In genomic region chr1:98903261-98903660, GRCh38 we compare ENCODE assay signal across 11 cellular contexts.
A peak's percentile ranks its signal among the peaks of the same experiment; 100 is the strongest.
DNase-seq lines count a peak whose midpoint lies in the region; ATAC-seq and TF ChIP-seq lines count a peak whose summit lies in the region.
"Had no signal": no experiment of that assay in that cellular context is flagged by ENCODE, and none has a peak within 500 bp of the region (broad histone marks: within the 10 kb centered on the region; RNA-seq: fewer than 3 reads in every experiment).

No MANE protein-coding gene starts in this region.

- H3K4me3 ChIP-seq in adipocyte (ENCODE audit: low read length) (no peak overlapping the region), fibroblast of villous mesenchyme (ENCODE audit: low read depth, low read length) (no peak overlapping the region), colonic mucosa (no peak overlapping the region)

- intact Hi-C loops in colonic mucosa (cut with DNase I), result no loop called here

- TF ChIP-seq CTCF in fibroblast of villous mesenchyme (IDR thresholded peaks at IDR 0.05; ENCODE audit: insufficient read depth, low read depth, low read length), result no peak
- TF ChIP-seq CTCF in colonic mucosa (IDR thresholded peaks at IDR 0.05), result no peak

- DNase-seq in DMS53 (lab: John Stamatoyannopoulos, UW), result peak; percentile 20
- DNase-seq in DMS53 treated with DMSO at 0.1 percent for 48 hours (lab: John Stamatoyannopoulos, UW; ENCODE audit: unreplicated experiment), result no peak
- DNase-seq in adipocyte (ENCODE audit: low read depth), result peak; percentile 92
- peak; percentile 29 for DNase-seq in fibroblast of villous mesenchyme (ENCODE audit: low read depth)
- DNase-seq in stromal cell of bone marrow (ENCODE audit: low read depth), result peak; percentile 59
- no peak for DNase-seq in NCI-H2029 treated with DMSO at 0.1 percent for 48 hours (lab: John Stamatoyannopoulos, UW)
- no peak for DNase-seq in colonic mucosa
- DNase-seq: cerebellar nuclear complex, NCI-H1930 had no signal

- no peaks in the 10 kb centered on the region for H3K27me3 ChIP-seq in adipocyte (replicated peaks; ENCODE audit: control insufficient read depth, insufficient read depth, low read length)
- H3K27me3 ChIP-seq in colonic mucosa, result no peaks in the 10 kb centered on the region

- H3K9ac ChIP-seq in adipocyte (ENCODE audit: low read length), result no peak overlapping the region
- no peak overlapping the region for H3K9ac ChIP-seq in colonic mucosa (ENCODE audit: low read depth in 2 of 2, low read length in 2 of 2)

- H3K9me3 ChIP-seq in adipocyte (ENCODE audit: control insufficient read depth, low read length), result no peaks in the 10 kb centered on the region
- H3K9me3 ChIP-seq in colonic mucosa, result no peaks in the 10 kb centered on the region

- H3K4me1 ChIP-seq in adipocyte (ENCODE audit: control insufficient read depth, insufficient read depth, low read length) (peaks cover 17% of the 10 kb centered on the region), colonic mucosa (no peaks in the 10 kb centered on the region)

- no peak for ATAC-seq in HG02571 (IDR thresholded peaks at IDR 0.05; ENCODE audit: unreplicated experiment)

- H3K36me3 ChIP-seq in adipocyte (ENCODE audit: control insufficient read depth, insufficient read depth, low read length, severe bottlenecking) (no peaks in the 10 kb centered on the region), colonic mucosa (no peaks in the 10 kb centered on the region)

- no peak overlapping the region for H3K27ac ChIP-seq in colonic mucosa
- H3K27ac ChIP-seq: 22Rv1 had no signal

Comparison
In these comparisons a context has a peak if more than half of its experiments do, and no peak if none do; other contexts are left out.
1. DNase-seq: peak in DMS53 (single experiment), adipocyte (single experiment), fibroblast of villous mesenchyme (single experiment) and stromal cell of bone marrow (single experiment); none in DMS53 treated with DMSO at 0.1 percent for 48 hours (single experiment), NCI-H2029 treated with DMSO at 0.1 percent for 48 hours (single experiment) and colonic mucosa (single experiment).